5 cellular contexts compared by ENCODE assay signal in genomic region chr21:42078247-42079007, GRCh38. TPM values are rescaled to one million over a fixed set of nuclear protein-coding genes. Genes with fewer than 3 reads are reported as not detected.
"Had no signal": no experiment of that assay in that cellular context is flagged by ENCODE, and none has a peak within 500 bp of the region (broad histone marks: within the 10 kb centered on the region; RNA-seq: fewer than 3 reads in every experiment).

No MANE protein-coding gene starts in this region.

RNA-seq across cellular contexts. Expression of gene UMODL1, which starts 7.3 kb away (rescaled TPM):
- total RNA-seq: LHCN-M2, MCF 10A, NCI-H460, SK-MEL-5 had no signal
- polyA plus RNA-seq: SK-N-SH had no signal
